19 cellular contexts compared by ENCODE assay signal in the genomic region with DNA sequence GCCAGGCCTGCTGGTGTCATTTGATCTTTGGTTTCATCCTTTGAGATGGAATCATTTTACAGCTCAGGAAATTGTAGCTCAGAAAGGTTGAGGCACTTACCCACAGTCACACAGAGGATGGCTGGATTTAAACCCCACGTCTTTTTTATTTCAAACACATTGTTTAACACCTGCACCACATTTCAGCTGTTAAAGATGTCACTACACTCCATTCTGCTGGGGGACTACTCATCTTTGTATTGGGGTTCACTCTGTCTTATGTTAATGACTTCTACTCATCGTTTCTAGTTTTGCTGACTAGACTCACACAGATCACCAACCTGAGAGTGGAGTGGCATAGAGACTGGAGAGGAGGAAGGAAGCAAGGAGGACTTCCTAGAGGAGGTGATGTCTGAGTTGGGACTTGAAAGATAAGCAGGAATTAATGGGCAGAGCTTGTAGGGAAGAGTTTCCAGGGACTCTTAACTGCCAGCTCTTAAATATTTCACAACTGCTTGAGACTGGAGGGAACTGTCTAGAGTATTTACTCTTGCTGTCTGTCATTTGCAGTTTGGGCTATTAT.
DNase-seq lines count a peak whose midpoint lies in the region; ATAC-seq and TF ChIP-seq lines count a peak whose summit lies in the region.
"Had no signal": no experiment of that assay in that cellular context is flagged by ENCODE, and none has a peak within 500 bp of the region (broad histone marks: within the 10 kb centered on the region; RNA-seq: fewer than 3 reads in every experiment).

No MANE protein-coding gene starts in this region.

- H3K27ac Mint-ChIP-seq in brain (peak overlapping the region in 4 of 5 experiments; percentile 15 to 81 (median 75)), nephron (peak overlapping the region in 2 of 3 experiments; percentile 45 to 82)

- H3K27ac ChIP-seq in right atrium auricular region (peak overlapping the region; percentile 88 to 98), heart left ventricle (peak overlapping the region in 1 of 12 donors; percentile 64)
- H3K27ac ChIP-seq: GM23248 had no signal

- H3K27me3 ChIP-seq in right atrium auricular region (no peaks in the 10 kb centered on the region), heart left ventricle (no peaks in the 10 kb centered on the region)
- H3K27me3 ChIP-seq: MG63 had no signal

- WGBS in heart left ventricle, 4 donors, result 81 to 92% (median 83%) methylated on average over 2 of the region's 2 CpGs

- no peak for TF ChIP-seq CTCF in right atrium auricular region (IDR thresholded peaks at IDR 0.05)
- no peak for TF ChIP-seq CTCF in heart left ventricle (IDR thresholded peaks at IDR 0.05)
- TF ChIP-seq CTCF in brain (conservative IDR thresholded peaks at IDR 0.05), result no peak
- no peak for TF ChIP-seq CTCF in nephron (IDR thresholded peaks at IDR 0.05; ENCODE audit: unreplicated experiment in 3 of 3)

- H3K36me3 ChIP-seq in right atrium auricular region (no peaks in the 10 kb centered on the region), heart left ventricle (peaks cover 0 to 13% (median 0%) of the 10 kb centered on the region in 9 donors)
- H3K36me3 ChIP-seq: MG63 had no signal

- H3K4me1 ChIP-seq in right atrium auricular region (peaks cover 0 to 27% of the 10 kb centered on the region in 2 donors), heart left ventricle (peaks cover 0 to 29% (median 5%) of the 10 kb centered on the region in 12 donors)
- H3K4me1 ChIP-seq: Caco-2 had no signal

- H3K9me3 Mint-ChIP-seq in brain, result no peaks in the 10 kb centered on the region
- no peaks in the 10 kb centered on the region for H3K9me3 Mint-ChIP-seq in nephron

- intact Hi-C loops in heart left ventricle (cut with DNase I), result loop anchor here in 1 of 10 donors (10.0 kb wide), 1 partner anchor 64 kb away; no protein-coding TSS in a partner anchor

- H3K4me1 Mint-ChIP-seq in brain (peaks cover 48% of the 10 kb centered on the region), nephron (peaks cover 41% of the 10 kb centered on the region)

- DNase-seq in right atrium auricular region (ENCODE audit: low spot score), result no peak
- no peak for DNase-seq in heart left ventricle
- no peak for DNase-seq in retina
- DNase-seq in stimulated activated CD4-positive, alpha-beta T cell treated with anti-CD3 and anti-CD28 coated beads, Interleukin-4, amount 100 ng/mL, for 4 hours, result no peak
- DNase-seq in stimulated activated CD4-positive, alpha-beta T cell treated with anti-CD3 and anti-CD28 coated beads, Interleukin-1b, Interleukin-23, amount 100 ng/mL, for 48 hours, result no peak
- no peak for DNase-seq in central memory CD4-positive, alpha-beta T cell
- DNase-seq: Caco-2, DMS53, MG63, NCI-H1092 treated with DMSO at 0.1 percent for 48 hours, NCI-H1694 treated with DMSO at 0.1 percent for 48 hours, NCI-H446 treated with DMSO at 0.1 percent for 48 hours, NCI-H748 treated with DMSO at 0.1 percent for 48 hours had no signal

- no peak for TF ChIP-seq POLR2A in heart left ventricle (IDR thresholded peaks at IDR 0.05)

- no peak for ATAC-seq in heart left ventricle
- ATAC-seq: Panc1, Right ventricle myocardium inferior had no signal

- H3K36me3 Mint-ChIP-seq in brain, result peaks cover 12% of the 10 kb centered on the region
- peaks cover 4% of the 10 kb centered on the region for H3K36me3 Mint-ChIP-seq in nephron (ENCODE audit: low read depth)

- no peak overlapping the region for H3K4me3 Mint-ChIP-seq in brain
- no peak overlapping the region for H3K4me3 Mint-ChIP-seq in nephron
- H3K4me3 Mint-ChIP-seq: CD14-positive monocyte had no signal

- H3K9me3 ChIP-seq in right atrium auricular region (no peaks in the 10 kb centered on the region), heart left ventricle (peaks cover 0 to 7% (median 0%) of the 10 kb centered on the region in 12 donors)
- H3K9me3 ChIP-seq: Caco-2, MG63 had no signal

- no peak overlapping the region for H3K4me3 ChIP-seq in right atrium auricular region
- no peak overlapping the region for H3K4me3 ChIP-seq in heart left ventricle
- H3K4me3 ChIP-seq: GM23248, MG63 had no signal

- H3K27me3 Mint-ChIP-seq in brain (no peaks in the 10 kb centered on the region), nephron (ENCODE audit: low read depth) (peaks cover 5% of the 10 kb centered on the region)
